Comparison of ENCODE assay signal across 8 cellular contexts in the genomic region with DNA sequence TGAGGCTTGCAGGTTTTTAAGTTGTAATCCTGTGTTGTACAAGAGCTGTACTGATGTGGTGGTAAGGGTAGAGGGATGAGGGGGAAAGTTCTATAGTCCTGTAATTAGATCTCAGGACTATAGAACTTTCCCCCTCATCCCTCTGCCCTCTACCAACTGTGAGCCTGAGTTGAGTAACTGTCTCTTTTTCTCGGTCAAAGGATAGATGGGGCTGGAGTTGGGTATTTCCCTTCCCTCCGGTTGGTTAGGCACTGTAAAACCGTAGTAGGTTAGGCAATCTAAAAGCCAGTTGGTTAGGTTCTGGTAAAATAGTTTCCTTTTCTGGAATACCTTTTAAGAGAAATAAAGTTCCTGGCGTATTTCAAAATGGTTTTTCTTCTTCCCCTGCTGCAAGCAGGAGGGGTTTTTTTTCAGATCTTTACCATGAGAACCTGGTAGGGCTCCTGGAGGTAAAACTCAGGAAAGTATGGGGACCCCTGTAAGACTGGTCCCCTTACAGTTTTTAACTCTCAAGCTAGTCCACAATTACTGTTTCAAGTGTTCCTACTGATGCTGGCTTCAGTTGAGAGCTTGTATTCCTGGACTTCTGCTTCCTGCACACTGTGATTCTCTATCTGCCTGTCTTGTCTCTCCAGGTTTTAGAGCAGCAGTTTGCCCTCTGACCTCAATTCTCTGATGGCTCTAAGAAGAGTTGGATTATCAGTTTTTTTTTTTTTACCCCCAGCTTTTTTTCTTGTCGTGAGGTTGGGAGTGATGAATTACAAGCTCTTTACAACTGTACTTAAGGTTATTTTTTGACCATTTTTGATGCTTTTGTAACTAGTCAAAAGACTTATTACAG. TPM values are rescaled to one million over a fixed set of nuclear protein-coding genes. Genes with fewer than 3 reads are reported as not detected.
A peak's percentile ranks its signal among the peaks of the same experiment; 100 is the strongest.
DNase-seq lines count a peak whose midpoint lies in the region; ATAC-seq, FAIRE-seq and TF ChIP-seq lines count a peak whose summit lies in the region.

No MANE protein-coding gene starts in this region.

- H3K4me1 ChIP-seq in K562 (replicated peaks in 1 of 2; ENCODE audit: control insufficient read depth in 2 of 2, insufficient read depth in 2 of 2, low read length in 2 of 2) (peaks cover 4 to 13% of the 10 kb centered on the region in 2 experiments; a peak in 3 of 5 replicates), HAP-1 (peaks cover 14% of the 10 kb centered on the region)

- peak; percentile 71 for FAIRE-seq in K562 (lab: Jason Lieb, UNC)

- H3K36me3 ChIP-seq in K562 (ENCODE audit: control insufficient read depth, insufficient read depth, low read length) (no peaks in the 10 kb centered on the region), HAP-1 (replicated peaks) (no peaks in the 10 kb centered on the region)

- CTCF ChIA-PET in K562 (lab: Yijun Ruan, JAX; ENCODE audit: low intra/inter-chr PET ratio) = no interaction called here

- H3K27ac ChIP-seq in K562 (ENCODE audit: extremely low read depth, low read depth, low read length) = no peak overlapping the region

- 33% methylated on average over 2 of the region's 5 CpGs for WGBS in K562 (ENCODE audit: insufficient coverage, low coverage, missing lambda C conversion rate)

- H4K20me1 ChIP-seq in K562 (replicated peaks; ENCODE audit: control insufficient read depth, insufficient read depth, low read length) = no peaks in the 10 kb centered on the region

- DNase-seq in GM13976 (ENCODE audit: low spot score) = peak; percentile 38
- DNase-seq in K562 (ENCODE audit: extremely low read depth in 1 of 4, low spot score in 3 of 4) = peak in 3 of 4 experiments; percentile 8 to 52 (median 9)
- DNase-seq in HAP-1 (ENCODE audit: low spot score in 2 of 2) = no peak
- DNase-seq in NCI-H1105 treated with DMSO at 0.1 percent for 48 hours (lab: John Stamatoyannopoulos, UW) = no peak
- DNase-seq in SKM-1 (lab: John Stamatoyannopoulos, UW; ENCODE audit: unreplicated experiment) = no peak
- no peak for DNase-seq in DMS53 treated with DMSO at 0.1 percent for 48 hours (lab: John Stamatoyannopoulos, UW; ENCODE audit: unreplicated experiment)

- no peaks in the 10 kb centered on the region for H3K9me1 ChIP-seq in K562 (ENCODE audit: control insufficient read depth, insufficient read depth, low read length)

- no peak overlapping the region for H2AFZ ChIP-seq in K562 (ENCODE audit: low read depth, low read length)

- TF ChIP-seq POLR2A in K562 (conservative IDR thresholded peaks at IDR 0.05) = no peak

- in situ Hi-C loops in GM13976 (cut with MboI; ENCODE audit: low sequenced_read_pairs, unreplicated experiment) = no loop called here
- in situ Hi-C loops in K562 (cut with MboI) = no loop called here
- in situ Hi-C loops in HAP-1 (cut with MboI; ENCODE audit: low sequenced_read_pairs) = no loop called here

- intact Hi-C loops in K562 (cut with micrococcal nuclease) = no loop called here

- H3K27me3 ChIP-seq in K562 (ENCODE audit: control insufficient read depth in 2 of 2, insufficient read depth in 2 of 2, low read length in 2 of 2) = no peaks in the 10 kb centered on the region
- no peaks in the 10 kb centered on the region for H3K27me3 ChIP-seq in HAP-1 (ENCODE audit: low read depth)

- H3K9me3 ChIP-seq in K562 (replicated peaks; ENCODE audit: control insufficient read depth, insufficient read depth, low read depth, low read length) = no peaks in the 10 kb centered on the region
- no peaks in the 10 kb centered on the region for H3K9me3 ChIP-seq in HAP-1

- no TSS peak for BruUV-seq in K562 (replicated peaks; lab: Mats Ljungman, UMichigan)

- no peak overlapping the region for H3K4me2 ChIP-seq in K562 (ENCODE audit: insufficient read depth, low read length)

- no peak overlapping the region for H3K9ac ChIP-seq in K562 (ENCODE audit: insufficient read depth in 1 of 2, low read depth in 2 of 2, low read length in 2 of 2)

- no peaks in the 10 kb centered on the region for H3K79me2 ChIP-seq in K562 (ENCODE audit: control insufficient read depth, insufficient read depth, low read length)

- no peak for TF ChIP-seq CTCF in GM13976 (IDR thresholded peaks at IDR 0.05; ENCODE audit: borderline replicate concordance, control extremely low read depth, extremely low read depth, insufficient read depth, missing control alignments)
- TF ChIP-seq CTCF in K562 (IDR thresholded peaks at IDR 0.05 in 2 of 3, conservative IDR thresholded peaks at IDR 0.05 in 1 of 3; ENCODE audit: insufficient read depth in 2 of 3, low read depth in 1 of 3, low read length in 3 of 3) = no peak

- no peak for TF ChIP-seq EP300 in K562 (IDR thresholded peaks at IDR 0.05; ENCODE audit: low read length)

- H3K4me3 ChIP-seq in K562 (no peak overlapping the region), HAP-1 (no peak overlapping the region)

- peak; percentile 48 for ATAC-seq in GM21367 (IDR thresholded peaks at IDR 0.05; ENCODE audit: unreplicated experiment)
- ATAC-seq in HG03354 (IDR thresholded peaks at IDR 0.05; ENCODE audit: poor library complexity, severe bottlenecking, unreplicated experiment) = peak; percentile 73
- ATAC-seq in K562 = peak; percentile 61

- TF ChIP-seq RAD21 in K562 (CRISPR knock-in tag; conservative IDR thresholded peaks at IDR 0.05 in 1 of 2, IDR thresholded peaks at IDR 0.05 in 1 of 2) = no peak

- POLR2A ChIA-PET in K562 (lab: Yijun Ruan, JAX) = no interaction called here

TF ChIP-seq in K562, 482 proteins besides CTCF, POLR2A, EP300 and RAD21 (continues in another document):
- TF ChIP-seq, protein P1, sequence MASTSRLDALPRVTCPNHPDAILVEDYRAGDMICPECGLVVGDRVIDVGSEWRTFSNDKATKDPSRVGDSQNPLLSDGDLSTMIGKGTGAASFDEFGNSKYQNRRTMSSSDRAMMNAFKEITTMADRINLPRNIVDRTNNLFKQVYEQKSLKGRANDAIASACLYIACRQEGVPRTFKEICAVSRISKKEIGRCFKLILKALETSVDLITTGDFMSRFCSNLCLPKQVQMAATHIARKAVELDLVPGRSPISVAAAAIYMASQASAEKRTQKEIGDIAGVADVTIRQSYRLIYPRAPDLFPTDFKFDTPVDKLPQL (IDR thresholded peaks at IDR 0.05; ENCODE audit: extremely low read depth, insufficient read length) = no peak
- TF ChIP-seq NR2C1 (IDR thresholded peaks at IDR 0.05) (peak; percentile 58), NR2C1 (tag; IDR thresholded peaks at IDR 0.05) (peak; percentile 42; the same call in 1 of the 2 replicates), ZNF384 (IDR thresholded peaks at IDR 0.05; ENCODE audit: low read depth, low read length) (peak; percentile 27; the same call in 1 of the 2 replicates), NR2C2 (CRISPR knock-in tag; IDR thresholded peaks at IDR 0.05) (no peak), NR2C2 (tag; IDR thresholded peaks at IDR 0.05) (peak; percentile 33; the same call in 1 of the 2 replicates)

RNA-seq across cellular contexts. Expression of a gene that starts 58.7 kb away (rescaled TPM):
- total RNA-seq in K562 (2011; cell fraction: chromatin; rRNA removed; ENCODE audit: low replicate concordance) = 12.8 and 21.0 TPM in 2 replicates
- total RNA-seq in K562 (2011; cell fraction: nucleolus; rRNA removed) = 9.8 and 10.1 TPM in 2 replicates
- total RNA-seq in K562 (2011; cell fraction: nucleoplasm; rRNA removed) = 13.3 and 16.0 TPM in 2 replicates
- total RNA-seq in K562 (2014; rRNA removed) = 7.8 and 9.1 TPM in 2 replicates
- total RNA-seq in K562 (2014; rRNA removed; fragmentation: Illumina TruSeq; extraction: Trizol) = 10.6 and 11.9 TPM in 2 replicates
- 14.7 and 15.2 TPM in 2 replicates for total RNA-seq in K562 (2015; rRNA removed; fragmentation: Illumina TruSeq; extraction: Trizol)
- 13.3 and 14.2 TPM in 2 replicates for total RNA-seq in K562 (2021)
- polyA plus RNA-seq in K562 (2011; rRNA removed) = 7.2 and 8.0 TPM in 2 replicates
- 3.6 and 6.1 TPM in 2 replicates for polyA plus RNA-seq in K562 (2011; cell fraction: cytosol; rRNA removed)
- polyA plus RNA-seq in K562 (2011; cell fraction: nucleus; rRNA removed) = 4.1 and 4.7 TPM in 2 replicates
- polyA plus RNA-seq in K562 (2012) = 8.2 and 10.1 TPM in 2 replicates
- 8.6 and 11.0 TPM in 2 replicates for polyA plus RNA-seq in K562 (2014; fragmentation: Illumina TruSeq; extraction: Trizol)
- polyA plus RNA-seq in K562 (2014; fragmentation: Nextera tagmentation; extraction: Ambion mirVana) = 1 to 10 TPM; 4.1 to 6.0 TPM
- 6.0 and 7.1 TPM in 2 replicates for polyA plus RNA-seq in K562 (2014; rRNA removed)
- 13.7 and 19.0 TPM in 2 replicates for polyA minus RNA-seq in K562 (2011; rRNA and poly(A)+ RNA removed)
- polyA minus RNA-seq in K562 (2011; cell fraction: cytosol; rRNA and poly(A)+ RNA removed) = 3.4 and 3.8 TPM in 2 replicates
- polyA minus RNA-seq in K562 (2011; cell fraction: nucleus; rRNA and poly(A)+ RNA removed) = 7.3 and 12.3 TPM in 2 replicates

Comparison
In these comparisons a context has a peak if more than half of its experiments do, and no peak if none do; other contexts are left out.
1. DNase-seq: peak in GM13976 (single experiment) and K562 (3 of 4); none in HAP-1 (0 of 2), NCI-H1105 treated with DMSO at 0.1 percent for 48 hours (single experiment), SKM-1 (single experiment) and DMS53 treated with DMSO at 0.1 percent for 48 hours (single experiment).
2. Peak in every context shown above with its lines, with median percentiles within 50 percentile points of each other: ATAC-seq.